In the genomic region with DNA sequence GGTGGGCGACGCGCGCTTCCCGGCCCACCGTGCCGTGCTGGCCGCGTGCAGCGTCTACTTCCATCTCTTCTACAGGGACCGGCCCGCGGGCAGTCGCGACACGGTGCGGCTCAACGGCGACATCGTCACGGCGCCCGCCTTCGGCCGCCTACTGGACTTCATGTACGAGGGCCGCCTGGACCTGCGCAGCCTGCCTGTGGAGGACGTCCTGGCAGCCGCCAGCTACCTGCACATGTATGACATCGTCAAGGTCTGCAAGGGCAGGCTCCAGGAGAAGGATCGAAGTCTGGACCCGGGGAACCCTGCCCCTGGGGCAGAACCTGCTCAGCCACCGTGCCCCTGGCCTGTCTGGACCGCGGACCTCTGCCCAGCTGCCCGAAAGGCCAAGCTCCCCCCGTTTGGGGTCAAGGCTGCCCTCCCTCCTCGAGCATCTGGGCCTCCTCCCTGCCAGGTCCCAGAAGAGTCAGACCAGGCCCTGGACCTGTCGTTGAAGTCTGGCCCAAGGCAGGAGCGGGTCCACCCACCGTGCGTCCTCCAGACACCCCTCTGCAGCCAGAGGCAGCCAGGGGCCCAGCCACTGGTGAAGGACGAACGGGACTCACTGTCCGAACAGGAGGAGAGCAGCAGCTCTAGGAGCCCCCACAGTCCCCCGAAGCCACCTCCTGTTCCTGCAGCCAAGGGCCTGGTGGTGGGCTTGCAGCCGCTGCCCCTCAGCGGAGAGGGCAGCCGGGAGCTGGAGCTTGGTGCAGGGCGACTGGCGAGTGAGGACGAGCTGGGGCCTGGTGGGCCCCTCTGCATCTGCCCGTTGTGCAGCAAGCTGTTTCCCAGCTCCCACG, we compare ENCODE assay signal across 1 cellular context.
TF ChIP-seq lines count a peak whose summit lies in the region.

No MANE protein-coding gene starts in this region.

TF ChIP-seq in HepG2, 621 proteins besides CTCF, POLR2A, EP300 and RAD21 (continued from another document and continues in another):
- TF ChIP-seq, protein P1, sequence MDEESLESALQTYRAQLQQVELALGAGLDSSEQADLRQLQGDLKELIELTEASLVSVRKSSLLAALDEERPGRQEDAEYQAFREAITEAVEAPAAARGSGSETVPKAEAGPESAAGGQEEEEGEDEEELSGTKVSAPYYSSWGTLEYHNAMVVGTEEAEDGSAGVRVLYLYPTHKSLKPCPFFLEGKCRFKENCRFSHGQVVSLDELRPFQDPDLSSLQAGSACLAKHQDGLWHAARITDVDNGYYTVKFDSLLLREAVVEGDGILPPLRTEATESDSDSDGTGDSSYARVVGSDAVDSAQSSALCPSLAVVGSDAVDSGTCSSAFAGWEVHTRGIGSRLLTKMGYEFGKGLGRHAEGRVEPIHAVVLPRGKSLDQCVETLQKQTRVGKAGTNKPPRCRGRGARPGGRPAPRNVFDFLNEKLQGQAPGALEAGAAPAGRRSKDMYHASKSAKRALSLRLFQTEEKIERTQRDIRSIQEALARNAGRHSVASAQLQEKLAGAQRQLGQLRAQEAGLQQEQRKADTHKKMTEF (CRISPR knock-in tag; IDR thresholded peaks at IDR 0.05): no peak
- no peak for TF ChIP-seq ZNF768 (CRISPR knock-in tag; IDR thresholded peaks at IDR 0.05)
- TF ChIP-seq ZNF101 (CRISPR knock-in tag; IDR thresholded peaks at IDR 0.05; ENCODE audit: borderline replicate concordance, low read depth): no peak
- TF ChIP-seq NR2F1 (CRISPR knock-in tag; IDR thresholded peaks at IDR 0.05): peak in 1 of 2 experiments; percentile 86; a peak in 2 of 4 replicates
- TF ChIP-seq ZKSCAN5 (CRISPR knock-in tag; IDR thresholded peaks at IDR 0.05): 0 out of 2 replicates have a peak, but pooled peaks have one; percentile 32
- TF ChIP-seq KDM4B (CRISPR knock-in tag; IDR thresholded peaks at IDR 0.05): no peak
- no peak for TF ChIP-seq SMAD9 (CRISPR knock-in tag; IDR thresholded peaks at IDR 0.05)
- TF ChIP-seq RBM39 (IDR thresholded peaks at IDR 0.05; ENCODE audit: low read depth, low read length, poor library complexity, severe bottlenecking): no peak
- TF ChIP-seq, protein P2, sequence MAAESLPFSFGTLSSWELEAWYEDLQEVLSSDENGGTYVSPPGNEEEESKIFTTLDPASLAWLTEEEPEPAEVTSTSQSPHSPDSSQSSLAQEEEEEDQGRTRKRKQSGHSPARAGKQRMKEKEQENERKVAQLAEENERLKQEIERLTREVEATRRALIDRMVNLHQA (CRISPR knock-in tag; IDR thresholded peaks at IDR 0.05): no peak
- no peak for TF ChIP-seq ZNF772 (CRISPR knock-in tag; IDR thresholded peaks at IDR 0.05)
- TF ChIP-seq NCOA1 (CRISPR knock-in tag; IDR thresholded peaks at IDR 0.05): peak; percentile 77; the same call in 1 of the 2 replicates
- no peak for TF ChIP-seq CCAR2 (optimal IDR thresholded peaks at IDR 0.05; ENCODE audit: low read depth, low read length)
- no peak for TF ChIP-seq ELF3 (CRISPR knock-in tag; IDR thresholded peaks at IDR 0.05)
- TF ChIP-seq ZNF333 (CRISPR knock-in tag; IDR thresholded peaks at IDR 0.05; ENCODE audit: borderline replicate concordance): 0 out of 2 replicates have a peak, but pooled peaks have one; percentile 10
- no peak for TF ChIP-seq JUNB (CRISPR knock-in tag; IDR thresholded peaks at IDR 0.05; ENCODE audit: borderline replicate concordance)
- no peak for TF ChIP-seq TCF7 (IDR thresholded peaks at IDR 0.05; ENCODE audit: low read depth)
- no peak for TF ChIP-seq SNAI1 (CRISPR knock-in tag; IDR thresholded peaks at IDR 0.05; ENCODE audit: borderline replicate concordance)
- TF ChIP-seq, protein P3, sequence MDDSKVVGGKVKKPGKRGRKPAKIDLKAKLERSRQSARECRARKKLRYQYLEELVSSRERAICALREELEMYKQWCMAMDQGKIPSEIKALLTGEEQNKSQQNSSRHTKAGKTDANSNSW (CRISPR knock-in tag; IDR thresholded peaks at IDR 0.05; ENCODE audit: borderline replicate concordance): peak; percentile 8; the same call in 1 of the 2 replicates
- TF ChIP-seq ZFY (CRISPR knock-in tag; IDR thresholded peaks at IDR 0.05): peak; percentile 34; the same call in 1 of the 2 replicates
- TF ChIP-seq HES4 (CRISPR knock-in tag; IDR thresholded peaks at IDR 0.05; ENCODE audit: borderline replicate concordance): 0 out of 2 replicates have a peak, but pooled peaks have one; percentile 16
- peak; percentile 32 for TF ChIP-seq SP2 (CRISPR knock-in tag; IDR thresholded peaks at IDR 0.05)
- no peak for TF ChIP-seq MEIS1 (CRISPR knock-in tag; IDR thresholded peaks at IDR 0.05; ENCODE audit: borderline replicate concordance)
- TF ChIP-seq DMAP1 (CRISPR knock-in tag; IDR thresholded peaks at IDR 0.05): no peak
- TF ChIP-seq SP1 (IDR thresholded peaks at IDR 0.05): no peak
- no peak for TF ChIP-seq SP1 (CRISPR knock-in tag; IDR thresholded peaks at IDR 0.05)
- TF ChIP-seq ZNF317 (CRISPR knock-in tag; IDR thresholded peaks at IDR 0.05): no peak
- TF ChIP-seq, protein P4, sequence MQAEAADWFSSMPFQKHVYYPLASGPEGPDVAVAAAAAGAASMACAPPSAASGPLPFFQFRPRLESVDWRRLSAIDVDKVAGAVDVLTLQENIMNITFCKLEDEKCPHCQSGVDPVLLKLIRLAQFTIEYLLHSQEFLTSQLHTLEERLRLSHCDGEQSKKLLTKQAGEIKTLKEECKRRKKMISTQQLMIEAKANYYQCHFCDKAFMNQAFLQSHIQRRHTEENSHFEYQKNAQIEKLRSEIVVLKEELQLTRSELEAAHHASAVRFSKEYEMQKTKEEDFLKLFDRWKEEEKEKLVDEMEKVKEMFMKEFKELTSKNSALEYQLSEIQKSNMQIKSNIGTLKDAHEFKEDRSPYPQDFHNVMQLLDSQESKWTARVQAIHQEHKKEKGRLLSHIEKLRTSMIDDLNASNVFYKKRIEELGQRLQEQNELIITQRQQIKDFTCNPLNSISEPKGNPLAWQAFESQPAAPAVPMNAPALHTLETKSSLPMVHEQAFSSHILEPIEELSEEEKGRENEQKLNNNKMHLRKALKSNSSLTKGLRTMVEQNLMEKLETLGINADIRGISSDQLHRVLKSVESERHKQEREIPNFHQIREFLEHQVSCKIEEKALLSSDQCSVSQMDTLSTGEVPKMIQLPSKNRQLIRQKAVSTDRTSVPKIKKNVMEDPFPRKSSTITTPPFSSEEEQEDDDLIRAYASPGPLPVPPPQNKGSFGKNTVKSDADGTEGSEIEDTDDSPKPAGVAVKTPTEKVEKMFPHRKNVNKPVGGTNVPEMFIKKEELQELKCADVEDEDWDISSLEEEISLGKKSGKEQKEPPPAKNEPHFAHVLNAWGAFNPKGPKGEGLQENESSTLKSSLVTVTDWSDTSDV (CRISPR knock-in tag; IDR thresholded peaks at IDR 0.05): no peak
- 0 out of 2 replicates have a peak, but pooled peaks have one; percentile 51 for TF ChIP-seq ZNF761 (CRISPR knock-in tag; conservative IDR thresholded peaks at IDR 0.05)
- no peak for TF ChIP-seq POLR2G (IDR thresholded peaks at IDR 0.05; ENCODE audit: low read depth, low read length)
- 0 out of 2 replicates have a peak, but pooled peaks have one; percentile 2 for TF ChIP-seq HDAC2 (CRISPR knock-in tag; IDR thresholded peaks at IDR 0.05)
- TF ChIP-seq AHR (CRISPR knock-in tag; IDR thresholded peaks at IDR 0.05): no peak
- no peak for TF ChIP-seq FOXK1 (CRISPR knock-in tag; IDR thresholded peaks at IDR 0.05; ENCODE audit: borderline replicate concordance, low read depth)
- no peak for TF ChIP-seq NFKB2 (CRISPR knock-in tag; IDR thresholded peaks at IDR 0.05; ENCODE audit: borderline replicate concordance)
- TF ChIP-seq, protein P5, sequence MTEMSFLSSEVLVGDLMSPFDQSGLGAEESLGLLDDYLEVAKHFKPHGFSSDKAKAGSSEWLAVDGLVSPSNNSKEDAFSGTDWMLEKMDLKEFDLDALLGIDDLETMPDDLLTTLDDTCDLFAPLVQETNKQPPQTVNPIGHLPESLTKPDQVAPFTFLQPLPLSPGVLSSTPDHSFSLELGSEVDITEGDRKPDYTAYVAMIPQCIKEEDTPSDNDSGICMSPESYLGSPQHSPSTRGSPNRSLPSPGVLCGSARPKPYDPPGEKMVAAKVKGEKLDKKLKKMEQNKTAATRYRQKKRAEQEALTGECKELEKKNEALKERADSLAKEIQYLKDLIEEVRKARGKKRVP (CRISPR knock-in tag; IDR thresholded peaks at IDR 0.05): no peak
- no peak for TF ChIP-seq ZNF496 (CRISPR knock-in tag; IDR thresholded peaks at IDR 0.05; ENCODE audit: insufficient replicate concordance)
- no peak for TF ChIP-seq ZNF891 (CRISPR knock-in tag; IDR thresholded peaks at IDR 0.05)
- TF ChIP-seq STAG1 (CRISPR knock-in tag; IDR thresholded peaks at IDR 0.05): no peak
- TF ChIP-seq MEF2D (CRISPR knock-in tag; IDR thresholded peaks at IDR 0.05): no peak
- TF ChIP-seq NONO (IDR thresholded peaks at IDR 0.05): no peak
- no peak for TF ChIP-seq NONO (CRISPR knock-in tag; conservative IDR thresholded peaks at IDR 0.05)
- no peak for TF ChIP-seq ZNF124 (CRISPR knock-in tag; IDR thresholded peaks at IDR 0.05)
- TF ChIP-seq ZNF451 (CRISPR knock-in tag; IDR thresholded peaks at IDR 0.05): 0 out of 2 replicates have a peak, but pooled peaks have one; percentile 56
- 0 out of 2 replicates have a peak, but pooled peaks have one; percentile 32 for TF ChIP-seq TARDBP (CRISPR knock-in tag; IDR thresholded peaks at IDR 0.05)
- TF ChIP-seq, protein P6, sequence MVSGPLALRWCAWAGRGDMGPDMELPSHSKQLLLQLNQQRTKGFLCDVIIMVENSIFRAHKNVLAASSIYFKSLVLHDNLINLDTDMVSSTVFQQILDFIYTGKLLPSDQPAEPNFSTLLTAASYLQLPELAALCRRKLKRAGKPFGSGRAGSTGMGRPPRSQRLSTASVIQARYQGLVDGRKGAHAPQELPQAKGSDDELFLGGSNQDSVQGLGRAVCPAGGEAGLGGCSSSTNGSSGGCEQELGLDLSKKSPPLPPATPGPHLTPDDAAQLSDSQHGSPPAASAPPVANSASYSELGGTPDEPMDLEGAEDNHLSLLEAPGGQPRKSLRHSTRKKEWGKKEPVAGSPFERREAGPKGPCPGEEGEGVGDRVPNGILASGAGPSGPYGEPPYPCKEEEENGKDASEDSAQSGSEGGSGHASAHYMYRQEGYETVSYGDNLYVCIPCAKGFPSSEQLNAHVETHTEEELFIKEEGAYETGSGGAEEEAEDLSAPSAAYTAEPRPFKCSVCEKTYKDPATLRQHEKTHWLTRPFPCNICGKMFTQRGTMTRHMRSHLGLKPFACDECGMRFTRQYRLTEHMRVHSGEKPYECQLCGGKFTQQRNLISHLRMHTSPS (CRISPR knock-in tag; IDR thresholded peaks at IDR 0.05; ENCODE audit: low read depth): peak; percentile 71; the same call in 1 of the 2 replicates
- TF ChIP-seq JUND (CRISPR knock-in tag; IDR thresholded peaks at IDR 0.05): no peak
- TF ChIP-seq HNRNPLL (IDR thresholded peaks at IDR 0.05; ENCODE audit: low read depth, low read length, poor library complexity, severe bottlenecking): no peak
- no peak for TF ChIP-seq HNRNPH1 (optimal IDR thresholded peaks at IDR 0.05; ENCODE audit: low read depth, low read length)
- no peak for TF ChIP-seq ZKSCAN8 (CRISPR knock-in tag; IDR thresholded peaks at IDR 0.05; ENCODE audit: borderline replicate concordance)
- TF ChIP-seq, protein P7, sequence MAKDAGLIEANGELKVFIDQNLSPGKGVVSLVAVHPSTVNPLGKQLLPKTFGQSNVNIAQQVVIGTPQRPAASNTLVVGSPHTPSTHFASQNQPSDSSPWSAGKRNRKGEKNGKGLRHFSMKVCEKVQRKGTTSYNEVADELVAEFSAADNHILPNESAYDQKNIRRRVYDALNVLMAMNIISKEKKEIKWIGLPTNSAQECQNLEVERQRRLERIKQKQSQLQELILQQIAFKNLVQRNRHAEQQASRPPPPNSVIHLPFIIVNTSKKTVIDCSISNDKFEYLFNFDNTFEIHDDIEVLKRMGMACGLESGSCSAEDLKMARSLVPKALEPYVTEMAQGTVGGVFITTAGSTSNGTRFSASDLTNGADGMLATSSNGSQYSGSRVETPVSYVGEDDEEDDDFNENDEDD (CRISPR knock-in tag; IDR thresholded peaks at IDR 0.05; ENCODE audit: borderline replicate concordance): 0 out of 2 replicates have a peak, but pooled peaks have one; percentile 4
- TF ChIP-seq ZNF737 (CRISPR knock-in tag; IDR thresholded peaks at IDR 0.05; ENCODE audit: borderline replicate concordance): no peak
- no peak for TF ChIP-seq ZNF431 (CRISPR knock-in tag; IDR thresholded peaks at IDR 0.05; ENCODE audit: borderline replicate concordance, low read depth)
- no peak for TF ChIP-seq HOXA5 (CRISPR knock-in tag; IDR thresholded peaks at IDR 0.05)
- TF ChIP-seq, protein P8, sequence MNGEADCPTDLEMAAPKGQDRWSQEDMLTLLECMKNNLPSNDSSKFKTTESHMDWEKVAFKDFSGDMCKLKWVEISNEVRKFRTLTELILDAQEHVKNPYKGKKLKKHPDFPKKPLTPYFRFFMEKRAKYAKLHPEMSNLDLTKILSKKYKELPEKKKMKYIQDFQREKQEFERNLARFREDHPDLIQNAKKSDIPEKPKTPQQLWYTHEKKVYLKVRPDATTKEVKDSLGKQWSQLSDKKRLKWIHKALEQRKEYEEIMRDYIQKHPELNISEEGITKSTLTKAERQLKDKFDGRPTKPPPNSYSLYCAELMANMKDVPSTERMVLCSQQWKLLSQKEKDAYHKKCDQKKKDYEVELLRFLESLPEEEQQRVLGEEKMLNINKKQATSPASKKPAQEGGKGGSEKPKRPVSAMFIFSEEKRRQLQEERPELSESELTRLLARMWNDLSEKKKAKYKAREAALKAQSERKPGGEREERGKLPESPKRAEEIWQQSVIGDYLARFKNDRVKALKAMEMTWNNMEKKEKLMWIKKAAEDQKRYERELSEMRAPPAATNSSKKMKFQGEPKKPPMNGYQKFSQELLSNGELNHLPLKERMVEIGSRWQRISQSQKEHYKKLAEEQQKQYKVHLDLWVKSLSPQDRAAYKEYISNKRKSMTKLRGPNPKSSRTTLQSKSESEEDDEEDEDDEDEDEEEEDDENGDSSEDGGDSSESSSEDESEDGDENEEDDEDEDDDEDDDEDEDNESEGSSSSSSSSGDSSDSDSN (CRISPR knock-in tag; IDR thresholded peaks at IDR 0.05): peak; percentile 65
